Comparison of ENCODE assay signal across 9 cellular contexts in the genomic region with DNA sequence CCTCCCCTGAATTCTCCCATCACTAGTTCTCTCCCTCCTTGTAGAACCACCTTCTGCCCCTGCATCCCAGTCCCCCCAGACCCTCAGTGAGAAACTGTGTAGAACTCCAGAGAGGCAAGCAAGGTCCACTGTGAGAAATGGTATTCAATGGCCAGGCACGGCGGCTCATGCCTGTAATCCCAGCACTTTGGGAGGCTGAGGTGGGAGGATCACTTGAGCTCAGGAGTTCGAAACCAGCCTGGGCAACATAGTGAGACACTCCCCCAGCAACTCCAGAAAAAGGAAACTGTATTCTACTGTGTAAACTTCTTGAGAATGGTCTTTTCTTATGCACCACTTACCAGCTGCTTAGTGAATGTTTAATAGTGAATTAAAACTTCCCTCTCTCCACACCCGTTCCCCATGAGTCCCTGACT. TPM values are rescaled to one million over a fixed set of nuclear protein-coding genes. Genes with fewer than 3 reads are reported as not detected.
DNase-seq lines count a peak whose midpoint lies in the region; ATAC-seq and TF ChIP-seq lines count a peak whose summit lies in the region.
"Had no signal": no experiment of that assay in that cellular context is flagged by ENCODE, and none has a peak within 500 bp of the region (broad histone marks: within the 10 kb centered on the region; RNA-seq: fewer than 3 reads in every experiment).

No MANE protein-coding gene starts in this region.

- intact Hi-C loops in natural killer cell (cut with micrococcal nuclease), result no loop called here
- intact Hi-C loops in psoas muscle (cut with DNase I), result no loop called here
- intact Hi-C loops in uterus (cut with DNase I; ENCODE audit: low total_unique reads), result no loop called here

- peaks cover 29 to 46% of the 10 kb centered on the region in 2 donors for H3K4me1 Mint-ChIP-seq in natural killer cell treated with Interleukin-12 subunit alpha and Interleukin-12 subunit beta and Interleukin-15 and Interleukin-18, amount 100 ng/mL, for 72 hours (ENCODE audit: low read depth in 2 of 2)
- H3K4me1 Mint-ChIP-seq in natural killer cell, result peaks cover 0 to 13% of the 10 kb centered on the region in 2 donors

- H3K9me3 Mint-ChIP-seq in natural killer cell treated with Interleukin-12 subunit alpha and Interleukin-12 subunit beta and Interleukin-15 and Interleukin-18, amount 100 ng/mL, for 72 hours, result peaks cover 5% of the 10 kb centered on the region
- no peaks in the 10 kb centered on the region for H3K9me3 Mint-ChIP-seq in natural killer cell

- H4K20me1 ChIP-seq in OCI-LY3 (ENCODE audit: insufficient read depth, low read length), result no peaks in the 10 kb centered on the region

- peaks cover 4% of the 10 kb centered on the region; the same call in 1 of the 2 replicates for H3K79me2 ChIP-seq in OCI-LY3 (ENCODE audit: low read length)

- H3K27me3 ChIP-seq in OCI-LY3 (ENCODE audit: low read depth, low read length) (no peaks in the 10 kb centered on the region), psoas muscle (ENCODE audit: insufficient read depth in 3 of 3, low read length in 2 of 3) (peaks cover 3 to 12% (median 4%) of the 10 kb centered on the region in 3 donors), uterus (no peaks in the 10 kb centered on the region)

- H2AFZ ChIP-seq in OCI-LY3 (ENCODE audit: low read depth, low read length), result no peak overlapping the region

- ATAC-seq in natural killer cell treated with Interleukin-12 subunit alpha and Interleukin-12 subunit beta and Interleukin-15 and Interleukin-18, amount 100 ng/mL, for 72 hours, result no peak
- no peak for ATAC-seq in natural killer cell
- ATAC-seq in HG02938 (IDR thresholded peaks at IDR 0.05; ENCODE audit: unreplicated experiment), result peak; percentile 5
- no peak for ATAC-seq in psoas muscle

- peak overlapping the region; percentile 77 for H3K4me3 Mint-ChIP-seq in natural killer cell treated with Interleukin-12 subunit alpha and Interleukin-12 subunit beta and Interleukin-15 and Interleukin-18, amount 100 ng/mL, for 72 hours
- no peak overlapping the region for H3K4me3 Mint-ChIP-seq in natural killer cell
- H3K4me3 Mint-ChIP-seq: H9 had no signal

- 80 to 83% (median 81%) methylated on average over 4 of the region's 4 CpGs for WGBS in psoas muscle, 3 donors

- TF ChIP-seq CTCF in natural killer cell (IDR thresholded peaks at IDR 0.05), result no peak
- TF ChIP-seq CTCF in OCI-LY3 (IDR thresholded peaks at IDR 0.05; ENCODE audit: low read depth, low read length), result no peak
- TF ChIP-seq CTCF in psoas muscle (IDR thresholded peaks at IDR 0.05), result no peak
- no peak for TF ChIP-seq CTCF in uterus (IDR thresholded peaks at IDR 0.05)

- H3K4me3 ChIP-seq in OCI-LY3 (ENCODE audit: low read length) (peak overlapping the region; percentile 63), psoas muscle (no peak overlapping the region), uterus (no peak overlapping the region)

- H3K27ac ChIP-seq in OCI-LY3 (ENCODE audit: low read length) (peak overlapping the region; percentile 100), psoas muscle (no peak overlapping the region), uterus (no peak overlapping the region)

- TF ChIP-seq POLR2A in uterus (IDR thresholded peaks at IDR 0.05), result no peak

- peak overlapping the region; percentile 99 for H3K4me2 ChIP-seq in OCI-LY3 (ENCODE audit: low read length)

- peaks cover 52% of the 10 kb centered on the region for H3K4me1 ChIP-seq in OCI-LY3 (ENCODE audit: low read length)
- H3K4me1 ChIP-seq in psoas muscle, result no peaks in the 10 kb centered on the region
- no peaks in the 10 kb centered on the region for H3K4me1 ChIP-seq in uterus

- peaks cover 9% of the 10 kb centered on the region for H3K36me3 Mint-ChIP-seq in natural killer cell treated with Interleukin-12 subunit alpha and Interleukin-12 subunit beta and Interleukin-15 and Interleukin-18, amount 100 ng/mL, for 72 hours
- peaks cover 6% of the 10 kb centered on the region for H3K36me3 Mint-ChIP-seq in natural killer cell

- peaks cover 8 to 20% of the 10 kb centered on the region in 2 donors for H3K27me3 Mint-ChIP-seq in natural killer cell treated with Interleukin-12 subunit alpha and Interleukin-12 subunit beta and Interleukin-15 and Interleukin-18, amount 100 ng/mL, for 72 hours
- H3K27me3 Mint-ChIP-seq in natural killer cell (ENCODE audit: low read depth in 2 of 2), result peaks cover 32 to 56% of the 10 kb centered on the region in 2 donors

- H3K9me3 ChIP-seq in OCI-LY3 (ENCODE audit: insufficient read depth, low read length) (peaks cover 13% of the 10 kb centered on the region), psoas muscle (no peaks in the 10 kb centered on the region), uterus (no peaks in the 10 kb centered on the region)

- peak overlapping the region; percentile 98 for H3K9ac ChIP-seq in OCI-LY3 (ENCODE audit: low read length)

- peaks cover 16% of the 10 kb centered on the region for H3K36me3 ChIP-seq in OCI-LY3 (replicated peaks; ENCODE audit: low read depth, low read length)
- H3K36me3 ChIP-seq in psoas muscle (ENCODE audit: insufficient read depth in 1 of 2, low read depth in 1 of 2), result no peaks in the 10 kb centered on the region
- H3K36me3 ChIP-seq in uterus, result no peaks in the 10 kb centered on the region

- no peak for DNase-seq in natural killer cell treated with Interleukin-12 subunit alpha and Interleukin-12 subunit beta and Interleukin-15 and Interleukin-18, amount 100 ng/mL, for 72 hours (ENCODE audit: low spot score)
- DNase-seq in natural killer cell (no peak), hypothalamus (lab: John Stamatoyannopoulos, UW) (no peak), psoas muscle (no peak), uterus (no peak), OCI-M1 (lab: John Stamatoyannopoulos, UW) (no peak)
- DNase-seq: H9 had no signal

- H3K27ac Mint-ChIP-seq in natural killer cell treated with Interleukin-12 subunit alpha and Interleukin-12 subunit beta and Interleukin-15 and Interleukin-18, amount 100 ng/mL, for 72 hours, result peak overlapping the region; percentile 63 to 89
- H3K27ac Mint-ChIP-seq in natural killer cell, result no peak overlapping the region
- H3K27ac Mint-ChIP-seq: H9 had no signal

RNA-seq across cellular contexts. Expression of a gene that starts 8.2 kb away (rescaled TPM):
- total RNA-seq in natural killer cell treated with Interleukin-12 subunit alpha and Interleukin-12 subunit beta and Interleukin-15 and Interleukin-18, amount 100 ng/mL, for 72 hours, result 100 to 1,000 TPM in 1 of 2 donors, 10 to 100 TPM in 1; 31.4 to 124 TPM
- total RNA-seq in natural killer cell, result 100 to 1,000 TPM in 1 of 3 donors, 10 to 100 TPM in 2; 54.8 to 110 (median 64.3) TPM
- total RNA-seq in psoas muscle, result 1 to 10 TPM in 3 of 4 donors, under 1 TPM in 1; 0.46 to 2.1 (median 1.4) TPM
- under 1 TPM; 0.10 to 0.71 (median 0.27) TPM for polyA plus RNA-seq in psoas muscle
- total RNA-seq in uterus, result 10 to 100 TPM in 1 of 4 donors, 1 to 10 TPM in 3; 2.0 to 16.9 (median 7.9) TPM

Comparison
In these comparisons a context has a peak if more than half of its experiments do, and no peak if none do; other contexts are left out.
1. H3K27ac Mint-ChIP-seq: peak in natural killer cell treated with Interleukin-12 subunit alpha and Interleukin-12 subunit beta and Interleukin-15 and Interleukin-18, amount 100 ng/mL, for 72 hours (2 of 2); none in natural killer cell (0 of 2).